1 cellular context compared by ENCODE assay signal in genomic region chr15:79595995-79596622, GRCh38.
TF ChIP-seq lines count a peak whose summit lies in the region.

No MANE protein-coding gene starts in this region.

TF ChIP-seq in GM12878, 131 proteins besides CTCF, POLR2A, EP300 and RAD21 (continued from another document and continues in another):
- TF ChIP-seq CEBPZ (IDR thresholded peaks at IDR 0.05; ENCODE audit: low read depth, low read length), result no peak
- TF ChIP-seq KAT2A (conservative IDR thresholded peaks at IDR 0.05; ENCODE audit: control insufficient read depth, low read depth, low read length), result no peak
- peak; percentile 22 to 51; a peak in 2 of 4 replicates for TF ChIP-seq BHLHE40 (IDR thresholded peaks at IDR 0.05; ENCODE audit: borderline replicate concordance in 1 of 2, low read depth in 2 of 2, low read length in 1 of 2)
- no peak for TF ChIP-seq SRF (IDR thresholded peaks at IDR 0.05; ENCODE audit: low read depth in 2 of 2, low read length in 2 of 2)
- no peak for TF ChIP-seq POLR2AphosphoS2 (IDR thresholded peaks at IDR 0.05; ENCODE audit: low read depth, low read length)
- TF ChIP-seq PAX8 (IDR thresholded peaks at IDR 0.05), result no peak
- no peak for TF ChIP-seq REST (IDR thresholded peaks at IDR 0.05; ENCODE audit: low read depth, low read length)
- TF ChIP-seq HDAC2 (IDR thresholded peaks at IDR 0.05), result no peak
- TF ChIP-seq HSF1 (IDR thresholded peaks at IDR 0.05; ENCODE audit: low read depth, low read length), result no peak
- no peak for TF ChIP-seq EED (IDR thresholded peaks at IDR 0.05; ENCODE audit: low read depth)
- TF ChIP-seq CREB1 (IDR thresholded peaks at IDR 0.05; ENCODE audit: low read depth), result no peak
- no peak for TF ChIP-seq ZNF384 (IDR thresholded peaks at IDR 0.05; ENCODE audit: borderline replicate concordance, low read depth, low read length)
- TF ChIP-seq ZBTB11 (CRISPR knock-in tag; IDR thresholded peaks at IDR 0.05), result no peak
- TF ChIP-seq STAT3 (IDR thresholded peaks at IDR 0.05; ENCODE audit: low read depth, low read length), result 0 out of 2 replicates have a peak, but pooled peaks have one; percentile 16
- TF ChIP-seq PAX5 (IDR thresholded peaks at IDR 0.05; ENCODE audit: borderline replicate concordance, low read depth, low read length), result no peak
- TF ChIP-seq ASH2L (IDR thresholded peaks at IDR 0.05; ENCODE audit: borderline replicate concordance, low read depth), result no peak
- peak; percentile 76 for TF ChIP-seq SMC3 (IDR thresholded peaks at IDR 0.05; ENCODE audit: borderline replicate concordance, low read length)
- TF ChIP-seq SIX5 (IDR thresholded peaks at IDR 0.05; ENCODE audit: low read depth, low read length, severe bottlenecking), result no peak
- TF ChIP-seq CUX1 (IDR thresholded peaks at IDR 0.05; ENCODE audit: insufficient replicate concordance, low read depth, low read length), result no peak
- no peak for TF ChIP-seq NR2C1 (IDR thresholded peaks at IDR 0.05)
- no peak for TF ChIP-seq LARP7 (IDR thresholded peaks at IDR 0.05)
- no peak for TF ChIP-seq SUPT20H (IDR thresholded peaks at IDR 0.05; ENCODE audit: borderline replicate concordance, control insufficient read depth, low read depth, low read length)
- peak; percentile 69 for TF ChIP-seq USF1 (IDR thresholded peaks at IDR 0.05; ENCODE audit: borderline replicate concordance, extremely low read length, insufficient read depth, low read depth, low read length)
- TF ChIP-seq ATF3 (IDR thresholded peaks at IDR 0.05; ENCODE audit: borderline replicate concordance, extremely low read depth, low read depth, low read length), result 0 out of 2 replicates have a peak, but pooled peaks have one; percentile 33
- no peak for TF ChIP-seq NFYA (IDR thresholded peaks at IDR 0.05; ENCODE audit: borderline replicate concordance, low read depth, low read length)
- no peak for TF ChIP-seq ZBTB40 (IDR thresholded peaks at IDR 0.05; ENCODE audit: borderline replicate concordance)
- TF ChIP-seq RB1 (IDR thresholded peaks at IDR 0.05; ENCODE audit: borderline replicate concordance), result no peak
